Comparison of ENCODE assay signal across 22 cellular contexts in the genomic region with DNA sequence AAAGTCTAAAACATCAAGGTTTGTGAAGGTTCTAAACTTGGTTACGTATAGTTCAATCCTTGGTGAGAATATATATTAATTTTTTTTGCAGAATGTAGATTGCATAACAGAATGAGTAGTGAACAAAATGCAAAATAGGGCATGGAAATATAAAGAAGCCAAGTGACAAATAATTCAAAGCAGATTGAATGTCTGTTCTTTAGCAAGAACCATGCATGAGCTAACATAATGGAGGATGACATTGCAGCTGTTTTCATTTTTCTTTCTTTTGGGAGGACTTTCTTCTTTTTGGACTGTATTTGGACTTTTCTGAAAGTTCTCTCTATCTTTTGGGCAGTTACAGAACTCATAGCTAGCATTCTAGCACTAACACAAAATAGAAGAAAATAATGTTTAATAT.
"Had no signal": no experiment of that assay in that cellular context is flagged by ENCODE, and none has a peak within 500 bp of the region (broad histone marks: within the 10 kb centered on the region; RNA-seq: fewer than 3 reads in every experiment).

No MANE protein-coding gene starts in this region.

- H3K27ac ChIP-seq: colonic mucosa, epithelial cell of prostate, esophagus squamous epithelium, gastrocnemius medialis, heart right ventricle, left lung, lower lobe of right lung had no signal

- H3K4me3 ChIP-seq: colonic mucosa, esophagus squamous epithelium, gastrocnemius medialis, heart right ventricle, left lung, lower lobe of right lung, mucosa of descending colon had no signal

- H3K36me3 ChIP-seq: colonic mucosa, esophagus squamous epithelium, gastrocnemius medialis, heart right ventricle, left lung, lower lobe of right lung had no signal

- H3K9me3 ChIP-seq: colonic mucosa, esophagus squamous epithelium, gastrocnemius medialis, heart right ventricle, left lung, lower lobe of right lung had no signal

- DNase-seq: colonic mucosa; cortex of kidney; effector CD8-positive, alpha-beta T cell; effector memory CD8-positive, alpha-beta T cell; endodermal cell; erythroblast; esophagus squamous epithelium; foreskin fibroblast; foreskin melanocyte; gastrocnemius medialis; glutamatergic neuron; head of caudate nucleus; heart right ventricle; hippocampal formation; left cardiac atrium; left lung; left ventricle myocardium superior; lower lobe of right lung; mesenchymal stem cell; mucosa of descending colon; naive B cell had no signal
